3 cellular contexts compared by ENCODE assay signal in the genomic region with DNA sequence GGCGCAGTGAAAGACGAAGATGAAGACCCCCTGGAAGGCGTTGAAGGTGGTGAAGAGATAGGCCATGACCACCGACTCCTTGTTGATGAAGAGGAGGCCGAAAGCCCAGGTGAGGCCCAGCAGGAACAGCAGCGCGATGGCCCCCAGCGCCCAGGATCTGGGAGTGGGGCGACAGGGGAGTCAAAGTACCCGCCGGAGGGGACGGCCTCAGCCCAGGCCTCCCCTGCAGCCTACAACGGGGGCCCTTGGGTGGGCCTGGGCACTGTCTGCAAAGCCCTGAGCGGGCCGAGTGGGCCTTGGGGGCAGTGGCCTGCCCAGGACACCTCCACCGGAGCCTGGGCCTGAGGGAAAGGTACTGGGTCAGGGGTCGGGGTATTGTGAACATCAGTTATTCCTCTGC.
TF ChIP-seq lines count a peak whose summit lies in the region.

No MANE protein-coding gene starts in this region.

TF ChIP-seq in SK-N-SH, 30 proteins besides CTCF, POLR2A, EP300 and RAD21 (continues in another document):
- TF ChIP-seq RFX5 (IDR thresholded peaks at IDR 0.05; ENCODE audit: low read length), result no peak
- TF ChIP-seq FOSL2 (IDR thresholded peaks at IDR 0.05; ENCODE audit: borderline replicate concordance, low read depth), result no peak
- TF ChIP-seq FOXJ3 (CRISPR knock-in tag; IDR thresholded peaks at IDR 0.05), result no peak
- TF ChIP-seq MAX (IDR thresholded peaks at IDR 0.05; ENCODE audit: low read depth), result no peak
- TF ChIP-seq ZBTB33 (IDR thresholded peaks at IDR 0.05; ENCODE audit: borderline replicate concordance, low read depth), result no peak
- no peak for TF ChIP-seq MEF2A (IDR thresholded peaks at IDR 0.05; ENCODE audit: borderline replicate concordance, low read depth)
- TF ChIP-seq NFIC (IDR thresholded peaks at IDR 0.05; ENCODE audit: borderline replicate concordance), result no peak
- TF ChIP-seq USF2 (IDR thresholded peaks at IDR 0.05; ENCODE audit: borderline replicate concordance, low read depth, low read length), result no peak
- no peak for TF ChIP-seq TAF1 (IDR thresholded peaks at IDR 0.05; ENCODE audit: borderline replicate concordance, low read depth, low read length)
- TF ChIP-seq EZH2phosphoT487 (IDR thresholded peaks at IDR 0.05; ENCODE audit: borderline replicate concordance, low read depth), result no peak
- no peak for TF ChIP-seq YY1 (IDR thresholded peaks at IDR 0.05; ENCODE audit: low read depth)
- TF ChIP-seq REST (IDR thresholded peaks at IDR 0.05; ENCODE audit: low read depth, low read length), result no peak

TF ChIP-seq in SK-N-SH treated with all-trans-retinoic acid at 6 μM for 48 hours, 23 proteins besides CTCF, POLR2A, EP300 and RAD21:
- TF ChIP-seq CREB5 (CRISPR knock-in tag; IDR thresholded peaks at IDR 0.05; ENCODE audit: low read depth) (no peak), TOX (CRISPR knock-in tag; IDR thresholded peaks at IDR 0.05; ENCODE audit: borderline replicate concordance) (no peak), TCF4 (CRISPR knock-in tag; IDR thresholded peaks at IDR 0.05; ENCODE audit: borderline replicate concordance) (no peak), ISL1 (CRISPR knock-in tag; IDR thresholded peaks at IDR 0.05) (no peak), ZNF565 (CRISPR knock-in tag; conservative IDR thresholded peaks at IDR 0.05; ENCODE audit: low read depth) (no peak), ZNF8 (CRISPR knock-in tag; IDR thresholded peaks at IDR 0.05) (no peak), GLIS3 (CRISPR knock-in tag; IDR thresholded peaks at IDR 0.05) (no peak), RARB (CRISPR knock-in tag; IDR thresholded peaks at IDR 0.05) (no peak), ARNTL (CRISPR knock-in tag; IDR thresholded peaks at IDR 0.05; ENCODE audit: borderline replicate concordance, low read depth) (no peak), CSRNP3 (CRISPR knock-in tag; IDR thresholded peaks at IDR 0.05) (no peak), BACH2 (CRISPR knock-in tag; IDR thresholded peaks at IDR 0.05; ENCODE audit: borderline replicate concordance) (no peak), ESRRG (CRISPR knock-in tag; IDR thresholded peaks at IDR 0.05) (no peak), PPARA (CRISPR knock-in tag; IDR thresholded peaks at IDR 0.05; ENCODE audit: borderline replicate concordance) (no peak), POU6F1 (CRISPR knock-in tag; IDR thresholded peaks at IDR 0.05; ENCODE audit: borderline replicate concordance, low read depth) (no peak), SNAI2 (CRISPR knock-in tag; IDR thresholded peaks at IDR 0.05) (no peak)

TF ChIP-seq in K562, 482 proteins besides CTCF, POLR2A, EP300 and RAD21:
- TF ChIP-seq CHD4 (IDR thresholded peaks at IDR 0.05; ENCODE audit: insufficient read depth, insufficient replicate concordance, low read depth, low read length, poor library complexity, severe bottlenecking) (no peak), POLR2G (IDR thresholded peaks at IDR 0.05; ENCODE audit: low read depth, low read length) (0 out of 2 replicates have a peak, but pooled peaks have one; percentile 23)
